27 cellular contexts compared by ENCODE assay signal in the genomic region with DNA sequence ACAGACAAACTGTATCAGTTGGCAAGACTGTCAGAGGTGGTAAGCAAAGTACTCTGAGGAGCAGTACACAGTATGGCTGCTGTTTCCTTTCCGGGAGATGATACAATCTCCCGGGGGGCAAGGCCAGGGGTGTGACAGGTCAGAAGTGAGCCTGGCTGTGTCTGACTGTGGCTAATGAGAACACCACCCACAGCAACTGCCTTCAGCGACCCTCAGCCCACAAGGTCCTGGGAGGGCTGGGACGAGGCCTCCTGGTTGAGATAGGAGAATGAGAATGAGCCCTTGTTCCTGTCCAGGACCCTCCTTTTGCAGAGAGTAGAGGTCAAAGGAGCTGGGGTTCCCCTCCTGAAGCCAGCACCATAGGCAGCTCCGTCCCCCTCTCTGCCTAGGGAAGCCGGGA.
"Had no signal": no experiment of that assay in that cellular context is flagged by ENCODE, and none has a peak within 500 bp of the region (broad histone marks: within the 10 kb centered on the region; RNA-seq: fewer than 3 reads in every experiment).

No MANE protein-coding gene starts in this region.

- H3K4me3 ChIP-seq: heart left ventricle, left lung, lower lobe of right lung, psoas muscle, right lobe of liver, smooth muscle cell, tibial nerve, uterus had no signal

- H3K9ac ChIP-seq: parathyroid adenoma had no signal

- H3K36me3 ChIP-seq: heart left ventricle, left lung, lower lobe of right lung, right lobe of liver, tibial nerve, uterus had no signal

- H3K27me3 Mint-ChIP-seq: type B pancreatic cell had no signal

- H3K27ac Mint-ChIP-seq: immature natural killer cell; mesothelial cell of epicardium; naive B cell; natural killer cell; stimulated activated memory B cell treated with anti-CD40 and anti-IgM and Interleukin-4, amounts not matched to agents 10 μg/mL and 1 μg/mL and 100 μg/mL, for 72 hours; stimulated activated naive CD8-positive, alpha-beta T cell treated with anti-CD3 and anti-CD28 coated beads, Interleukin-15, Interleukin-2, amounts not matched to agents 100 ng/mL and 50 ng/mL, for 24 hours; type B pancreatic cell had no signal

- H2AFZ ChIP-seq: parathyroid adenoma had no signal

- H3K4me1 Mint-ChIP-seq: immature natural killer cell; naive B cell; natural killer cell; stimulated activated memory B cell treated with anti-CD40 and anti-IgM and Interleukin-4, amounts not matched to agents 10 μg/mL and 1 μg/mL and 100 μg/mL, for 72 hours had no signal

- H3K9me3 Mint-ChIP-seq: mesothelial cell of epicardium; natural killer cell; stimulated activated naive CD8-positive, alpha-beta T cell treated with anti-CD3 and anti-CD28 coated beads, Interleukin-15, Interleukin-2, amounts not matched to agents 100 ng/mL and 50 ng/mL, for 24 hours; type B pancreatic cell had no signal

- H3K4me3 Mint-ChIP-seq: immature natural killer cell; mesothelial cell of epicardium; naive B cell; natural killer cell; stimulated activated memory B cell treated with anti-CD40 and anti-IgM and Interleukin-4, amounts not matched to agents 10 μg/mL and 1 μg/mL and 100 μg/mL, for 72 hours; stimulated activated naive CD8-positive, alpha-beta T cell treated with anti-CD3 and anti-CD28 coated beads, Interleukin-15, Interleukin-2, amounts not matched to agents 100 ng/mL and 50 ng/mL, for 24 hours; type B pancreatic cell had no signal

- H3K9me3 ChIP-seq: heart left ventricle, left lung, lower lobe of right lung, psoas muscle, right lobe of liver, tibial nerve, uterus had no signal

- H3K4me1 ChIP-seq: heart left ventricle, left lung, lower lobe of right lung, psoas muscle, right lobe of liver, tibial nerve, uterus had no signal

- H3K36me3 Mint-ChIP-seq: immature natural killer cell; mesothelial cell of epicardium; naive B cell; natural killer cell; stimulated activated memory B cell treated with anti-CD40 and anti-IgM and Interleukin-4, amounts not matched to agents 10 μg/mL and 1 μg/mL and 100 μg/mL, for 72 hours; type B pancreatic cell had no signal

- DNase-seq: heart left ventricle; hypothalamus; immature natural killer cell; kidney; left colon; left lung; lower lobe of right lung; mammary epithelial cell; mesenchymal stem cell; naive B cell; natural killer cell; nucleus accumbens; psoas muscle; right lobe of liver; stimulated activated CD4-positive, alpha-beta T cell treated with anti-CD3 and anti-CD28 coated beads, Interleukin-1b, Interleukin-23, amount 100 ng/mL, for 48 hours; stimulated activated CD4-positive, alpha-beta T cell treated with anti-CD3 and anti-CD28 coated beads, Interleukin-2, amount 100 ng/mL, for 48 hours; stimulated activated CD4-positive, alpha-beta T cell treated with anti-CD3 and anti-CD28 coated beads, Interleukin-4, amount 100 ng/mL, for 4 hours; stimulated activated CD8-positive, alpha-beta memory T cell treated with anti-CD3 and anti-CD28 coated beads, Interleukin-4, amount 100 ng/mL, for 48 hours; substantia nigra; uterus had no signal

- H3K27me3 ChIP-seq: right lobe of liver, tibial nerve, uterus had no signal

- H3K27ac ChIP-seq: heart left ventricle, left lung, lower lobe of right lung, parathyroid adenoma, psoas muscle, right lobe of liver, tibial nerve, uterus had no signal

- H3K4me2 ChIP-seq: smooth muscle cell had no signal
